ENCODE assay signal across 8 cellular contexts in genomic region chr3:111967651-111968274, GRCh38. TPM values are rescaled to one million over a fixed set of nuclear protein-coding genes. Genes with fewer than 3 reads are reported as not detected.
DNase-seq lines count a peak whose midpoint lies in the region; ATAC-seq and TF ChIP-seq lines count a peak whose summit lies in the region.

No MANE protein-coding gene starts in this region.

- no peak for TF ChIP-seq EP300 in SK-N-SH (IDR thresholded peaks at IDR 0.05; ENCODE audit: borderline replicate concordance in 1 of 2, low read depth in 1 of 2, low read length in 1 of 2)

- peak overlapping the region in 1 of 2 experiments; percentile 50; a peak in 1 of 4 replicates for H3K27ac ChIP-seq in SK-N-SH (ENCODE audit: low read depth in 2 of 2, low read length in 1 of 2)

- no peaks in the 10 kb centered on the region for H4K20me1 ChIP-seq in SK-N-SH (ENCODE audit: insufficient read depth)

- peaks cover 27% of the 10 kb centered on the region for H3F3A ChIP-seq in SK-N-SH (replicated peaks; ENCODE audit: insufficient read depth)

- H3K36me3 ChIP-seq in SK-N-SH (replicated peaks in 1 of 2; ENCODE audit: control insufficient read depth in 1 of 2, insufficient read depth in 2 of 2, low read length in 1 of 2): peaks cover 40 to 62% of the 10 kb centered on the region in 2 experiments

- TF ChIP-seq RAD21 in SK-N-SH (IDR thresholded peaks at IDR 0.05; ENCODE audit: low read length): peak; percentile 93

- POLR2A ChIA-PET in SK-N-SH (lab: Yijun Ruan, JAX): interaction anchor here (0.6 kb wide), 1 partner anchor 11 kb away, joined by 3 read pairs; the partner anchor contains the start of gene ABHD10

- peak; percentile 86 for TF ChIP-seq CTCF in GM12865 (IDR thresholded peaks at IDR 0.05; ENCODE audit: insufficient read depth, low read depth, low read length, missing control alignments)
- peak; percentile 87 for TF ChIP-seq CTCF in SK-N-SH (IDR thresholded peaks at IDR 0.05)
- TF ChIP-seq CTCF in progenitor cell of endocrine pancreas (IDR thresholded peaks at IDR 0.05; ENCODE audit: unreplicated experiment): peak; percentile 90

- peaks cover 17% of the 10 kb centered on the region for H3K4me1 Mint-ChIP-seq in activated naive CD4-positive, alpha-beta T cell treated with anti-CD3 and anti-CD28 coated beads, Interleukin-2, amount 50 U/mL, for 24 hours
- H3K4me1 Mint-ChIP-seq in progenitor cell of endocrine pancreas (ENCODE audit: low read depth): peaks cover 4% of the 10 kb centered on the region

- H3K9ac ChIP-seq in SK-N-SH: peak overlapping the region; percentile 5; the same call in 1 of the 2 replicates

- H3K36me3 Mint-ChIP-seq in activated naive CD4-positive, alpha-beta T cell treated with anti-CD3 and anti-CD28 coated beads, Interleukin-2, amount 50 U/mL, for 24 hours: no peaks in the 10 kb centered on the region
- peaks cover 4% of the 10 kb centered on the region for H3K36me3 Mint-ChIP-seq in progenitor cell of endocrine pancreas (ENCODE audit: insufficient read depth)

- H3K4me2 ChIP-seq in SK-N-SH: no peak overlapping the region

- H2AFZ ChIP-seq in SK-N-SH (ENCODE audit: low read depth): no peak overlapping the region

- H3K4me1 ChIP-seq in SK-N-SH (ENCODE audit: control insufficient read depth in 1 of 2, insufficient read depth in 2 of 2, low read depth in 1 of 2, low read length in 1 of 2): peaks cover 2 to 7% of the 10 kb centered on the region in 2 experiments; a peak in 2 of 4 replicates

- no peaks in the 10 kb centered on the region for H3K27me3 Mint-ChIP-seq in activated naive CD4-positive, alpha-beta T cell treated with anti-CD3 and anti-CD28 coated beads, Interleukin-2, amount 50 U/mL, for 24 hours
- H3K27me3 Mint-ChIP-seq in progenitor cell of endocrine pancreas: no peaks in the 10 kb centered on the region

- intact Hi-C loops in Right ventricle myocardium superior (cut with DNase I): loop anchor here (1.0 to 5.0 kb wide), 2 partner anchors 105 to 250 kb away; no protein-coding TSS in a partner anchor

- H3K79me2 ChIP-seq in SK-N-SH (ENCODE audit: insufficient read depth): no peaks in the 10 kb centered on the region

- 7% methylated on average over 8 of the region's 8 CpGs for whole genome bisulfite sequencing in SK-N-SH (ENCODE audit: low lambda C conversion rate)

- H3K27me3 ChIP-seq in SK-N-SH (ENCODE audit: insufficient read depth): no peaks in the 10 kb centered on the region

- H3K9me2 ChIP-seq in SK-N-SH: no peaks in the 10 kb centered on the region

- peak overlapping the region; percentile 5 for H3K4me3 Mint-ChIP-seq in activated naive CD4-positive, alpha-beta T cell treated with anti-CD3 and anti-CD28 coated beads, Interleukin-2, amount 50 U/mL, for 24 hours
- H3K4me3 Mint-ChIP-seq in progenitor cell of endocrine pancreas (ENCODE audit: low read depth): no peak overlapping the region

- peak overlapping the region; percentile 16 for H3K27ac Mint-ChIP-seq in activated naive CD4-positive, alpha-beta T cell treated with anti-CD3 and anti-CD28 coated beads, Interleukin-2, amount 50 U/mL, for 24 hours
- H3K27ac Mint-ChIP-seq in progenitor cell of endocrine pancreas: peak overlapping the region; percentile 11

- CTCF ChIA-PET in SK-N-SH (lab: Yijun Ruan, JAX): interaction anchor here (0.6 to 12.2 kb wide), 45 partner anchors 10 to 1031 kb away, joined by 3 to 255 read pairs (median 4); partner anchors contain the start of genes ATG3, PHLDB2, SLC35A5 and TAGLN3

- H3K9me3 ChIP-seq in SK-N-SH: no peaks in the 10 kb centered on the region

- ATAC-seq in HG02623 (IDR thresholded peaks at IDR 0.05; ENCODE audit: unreplicated experiment) (peak; percentile 97), Right ventricle myocardium superior (ENCODE audit: poor library complexity) (peak; percentile 86)

- DNase-seq in GM12865 (ENCODE audit: low read depth): peak; percentile 82
- peak; percentile 82 for DNase-seq in NCI-H1092 treated with DMSO at 0.1 percent for 48 hours (lab: John Stamatoyannopoulos, UW)
- DNase-seq in SK-N-SH: peak; percentile 46
- peak; percentile 83 for DNase-seq in Right ventricle myocardium superior
- DNase-seq in progenitor cell of endocrine pancreas (ENCODE audit: low spot score, unreplicated experiment): peak; percentile 71
- peak; percentile 86 for DNase-seq in ureter (ENCODE audit: low spot score)

- H3K4me3 ChIP-seq in GM12865 (ENCODE audit: low read depth, low read length) (no peak overlapping the region), SK-N-SH (ENCODE audit: low read depth in 2 of 2, low read length in 1 of 2) (peak overlapping the region in 1 of 2 experiments; percentile 10; a peak in 1 of 4 replicates)

- no peaks in the 10 kb centered on the region for H3K9me3 Mint-ChIP-seq in activated naive CD4-positive, alpha-beta T cell treated with anti-CD3 and anti-CD28 coated beads, Interleukin-2, amount 50 U/mL, for 24 hours
- H3K9me3 Mint-ChIP-seq in progenitor cell of endocrine pancreas (ENCODE audit: low read depth): no peaks in the 10 kb centered on the region

TF ChIP-seq in SK-N-SH, 30 proteins besides CTCF, POLR2A, EP300 and RAD21:
- peak; percentile 96 for TF ChIP-seq SMC3 (IDR thresholded peaks at IDR 0.05; ENCODE audit: low read depth, low read length)
- 0 out of 2 replicates have a peak, but pooled peaks have one; percentile 53 for TF ChIP-seq SIN3A (IDR thresholded peaks at IDR 0.05; ENCODE audit: borderline replicate concordance, low read depth, low read length)
- 0 out of 2 replicates have a peak, but pooled peaks have one; percentile 25 for TF ChIP-seq NRF1 (IDR thresholded peaks at IDR 0.05; ENCODE audit: low read depth, low read length)
- no peak for TF ChIP-seq POLR2AphosphoS5 (IDR thresholded peaks at IDR 0.05; ENCODE audit: low read depth, low read length)
- no peak for TF ChIP-seq CHD2 (IDR thresholded peaks at IDR 0.05; ENCODE audit: low read length, partially characterized antibody)
TF ChIP-seq in SK-N-SH: peak in this region for 3.

RNA-seq across cellular contexts. Expression of gene ABHD10, which starts 11.1 kb away (rescaled TPM):
- polyA plus RNA-seq in SK-N-SH (2012; rRNA removed): 14.8 and 18.3 TPM in 2 replicates
- 21.0 and 22.0 TPM in 2 replicates for polyA plus RNA-seq in SK-N-SH (2012; cell fraction: cytosol; rRNA removed)
- 6.4 and 16.8 TPM in 2 replicates for polyA plus RNA-seq in SK-N-SH (2012; cell fraction: nucleus; rRNA removed)
- total RNA-seq in Right ventricle myocardium superior (59.0 TPM), progenitor cell of endocrine pancreas (29.2 and 31.9 TPM in 2 replicates), ureter (28.2 TPM)

RNA-seq across cellular contexts. Expression of gene TAGLN3, which starts 31.0 kb away (rescaled TPM):
- polyA plus RNA-seq in SK-N-SH (2012; rRNA removed): 19.6 and 24.2 TPM in 2 replicates
- 17.9 and 22.6 TPM in 2 replicates for polyA plus RNA-seq in SK-N-SH (2012; cell fraction: cytosol; rRNA removed)
- 16.1 and 16.2 TPM in 2 replicates for polyA plus RNA-seq in SK-N-SH (2012; cell fraction: nucleus; rRNA removed)
- total RNA-seq in Right ventricle myocardium superior (not detected), progenitor cell of endocrine pancreas (7.4 and 9.0 TPM in 2 replicates), ureter (not detected)
